ENCODE assay signal across 1 cellular context in genomic region chr16:67987460-67988160, GRCh38.
TF ChIP-seq lines count a peak whose summit lies in the region.

No MANE protein-coding gene starts in this region.

TF ChIP-seq in K562, 482 proteins besides CTCF, POLR2A, EP300 and RAD21:
- no peak for TF ChIP-seq ARNT (IDR thresholded peaks at IDR 0.05)
- TF ChIP-seq ZNF354B (CRISPR knock-in tag; IDR thresholded peaks at IDR 0.05): no peak
- TF ChIP-seq ZNF707 (CRISPR knock-in tag; conservative IDR thresholded peaks at IDR 0.05): no peak
- TF ChIP-seq ZNF592 (IDR thresholded peaks at IDR 0.05): 0 out of 2 replicates have a peak, but pooled peaks have one; percentile 39
- no peak for TF ChIP-seq BDP1 (IDR thresholded peaks at IDR 0.05; ENCODE audit: insufficient read depth, insufficient read length)
TF ChIP-seq in K562: peak in this region for 1.
